In the genomic region with DNA sequence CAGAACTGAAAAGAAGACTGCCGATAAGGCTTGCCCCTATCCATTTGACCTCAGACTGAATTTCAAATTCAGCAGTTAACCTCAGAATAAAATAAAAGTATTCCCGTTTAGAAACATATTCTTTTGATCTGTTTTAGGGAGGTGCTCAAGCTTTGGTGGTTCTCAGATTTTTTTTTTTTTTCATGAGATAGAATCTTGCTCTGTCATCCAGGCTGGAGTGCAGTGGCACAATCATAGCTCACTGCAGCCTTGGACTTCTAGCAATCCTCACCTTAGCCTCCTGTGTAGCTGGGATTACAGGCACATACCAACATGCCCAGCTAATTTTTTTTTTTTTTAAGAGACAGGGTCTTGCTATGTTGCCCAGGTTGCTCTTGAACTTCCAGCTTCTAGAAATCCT, we compare ENCODE assay signal across 1 cellular context.
TF ChIP-seq lines count a peak whose summit lies in the region.

No MANE protein-coding gene starts in this region.

TF ChIP-seq in WTC11, 78 proteins besides CTCF, POLR2A, EP300 and RAD21 (continued from another document):
- TF ChIP-seq ZNF532 (CRISPR knock-in tag; IDR thresholded peaks at IDR 0.05; ENCODE audit: borderline replicate concordance): no peak
